ENCODE assay signal across 27 cellular contexts in the genomic region with DNA sequence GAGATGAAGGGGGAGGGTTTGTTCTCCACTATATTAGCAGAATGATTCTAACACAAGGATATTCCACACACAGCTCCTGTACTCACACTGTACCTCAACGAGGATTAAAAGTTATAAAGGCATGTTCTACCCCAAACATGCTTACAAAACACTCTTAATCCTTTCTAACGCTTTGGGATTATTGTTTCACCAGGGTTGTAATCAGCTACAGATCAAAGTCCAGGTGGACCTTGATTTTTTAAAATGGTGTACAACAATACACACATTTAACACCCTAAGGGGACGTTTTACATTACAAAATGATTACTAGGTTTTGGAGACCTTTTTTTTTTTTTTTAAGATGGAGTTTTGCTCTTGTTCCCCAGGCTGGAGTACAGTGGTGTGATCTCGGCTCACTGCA. TPM values are rescaled to one million over a fixed set of nuclear protein-coding genes. Genes with fewer than 3 reads are reported as not detected.
DNase-seq lines count a peak whose midpoint lies in the region; ATAC-seq, FAIRE-seq and TF ChIP-seq lines count a peak whose summit lies in the region.
"Had no signal": no experiment of that assay in that cellular context is flagged by ENCODE, and none has a peak within 500 bp of the region (broad histone marks: within the 10 kb centered on the region; RNA-seq: fewer than 3 reads in every experiment).

No MANE protein-coding gene starts in this region.

- H3K4me1 Mint-ChIP-seq in stimulated activated naive CD8-positive, alpha-beta T cell treated with anti-CD3 and anti-CD28 coated beads, Interleukin-15, Interleukin-2, amounts not matched to agents 100 ng/mL and 50 ng/mL, for 24 hours (ENCODE audit: low read depth) = peaks cover 67% of the 10 kb centered on the region
- H3K4me1 Mint-ChIP-seq in stimulated activated naive CD8-positive, alpha-beta T cell treated with anti-CD3 and anti-CD28 coated beads, Interleukin-15, amount 100 ng/mL, for 72 hours = peaks cover 64% of the 10 kb centered on the region

- H3K27me3 ChIP-seq in GM12878 (replicated peaks in 1 of 2; ENCODE audit: control insufficient read depth in 2 of 2, insufficient read depth in 2 of 2, low read length in 1 of 2) (no peaks in the 10 kb centered on the region), BE2C (no peaks in the 10 kb centered on the region)

- no peaks in the 10 kb centered on the region for H3K79me2 ChIP-seq in OCI-LY7 (ENCODE audit: insufficient read depth, low read depth, low read length)
- no peaks in the 10 kb centered on the region for H3K79me2 ChIP-seq in GM12878 (ENCODE audit: control insufficient read depth, insufficient read depth, low read length)

- peaks cover 18% of the 10 kb centered on the region for H3K36me3 Mint-ChIP-seq in stimulated activated naive CD8-positive, alpha-beta T cell treated with anti-CD3 and anti-CD28 coated beads, Interleukin-15, Interleukin-2, amounts not matched to agents 100 ng/mL and 50 ng/mL, for 24 hours (ENCODE audit: low read depth)

- no peak overlapping the region for H2AFZ ChIP-seq in OCI-LY7 (ENCODE audit: low read length)
- no peak overlapping the region for H2AFZ ChIP-seq in GM12878 (ENCODE audit: control insufficient read depth, low read depth, low read length)

- peaks cover 45% of the 10 kb centered on the region for H3K4me1 ChIP-seq in OCI-LY7 (ENCODE audit: insufficient read depth, low read length, poor library complexity, severe bottlenecking)
- peaks cover 22% of the 10 kb centered on the region for H3K4me1 ChIP-seq in GM12878 (ENCODE audit: control insufficient read depth, insufficient read depth, low read length)
- H3K4me1 ChIP-seq in BE2C = no peaks in the 10 kb centered on the region

- WGBS in GM12878 (ENCODE audit: insufficient coverage, insufficient replicate concordance, low lambda C conversion rate, missing lambda C conversion rate) = 32% methylated on average over 4 of the region's 4 CpGs

- H3K4me3 ChIP-seq in OCI-LY7 (ENCODE audit: low read depth, low read length, poor library complexity, severe bottlenecking) = no peak overlapping the region
- H3K4me3 ChIP-seq in GM12878 = no peak overlapping the region
- no peak overlapping the region for H3K4me3 ChIP-seq in BE2C (ENCODE audit: low read depth, low read length)

- intact Hi-C loops in OCI-LY7 (cut with micrococcal nuclease; ENCODE audit: unreplicated experiment) (loop anchor here (1.0 to 10.0 kb wide), 2 partner anchors 169 to 323 kb away; no protein-coding TSS in a partner anchor), GM12878 (cut with micrococcal nuclease; ENCODE audit: unreplicated experiment) (no loop called here)

- no peak for TF ChIP-seq CTCF in OCI-LY7 (conservative IDR thresholded peaks at IDR 0.05; ENCODE audit: low read length)
- TF ChIP-seq CTCF in GM12878 (IDR thresholded peaks at IDR 0.05 in 2 of 3, conservative IDR thresholded peaks at IDR 0.05 in 1 of 3; ENCODE audit: control insufficient read depth in 2 of 3, extremely low read depth in 1 of 3, insufficient read depth in 1 of 3, low read depth in 3 of 3, low read length in 3 of 3) = no peak
- TF ChIP-seq CTCF in BE2C (IDR thresholded peaks at IDR 0.05; ENCODE audit: low read depth, low read length) = no peak

- no peaks in the 10 kb centered on the region for H3K27me3 Mint-ChIP-seq in stimulated activated naive CD8-positive, alpha-beta T cell treated with anti-CD3 and anti-CD28 coated beads, Interleukin-15, Interleukin-2, amounts not matched to agents 100 ng/mL and 50 ng/mL, for 24 hours
- no peaks in the 10 kb centered on the region for H3K27me3 Mint-ChIP-seq in stimulated activated naive CD8-positive, alpha-beta T cell treated with anti-CD3 and anti-CD28 coated beads, Interleukin-15, amount 100 ng/mL, for 72 hours
- H3K27me3 Mint-ChIP-seq: dendritic cell treated with granulocyte-macrophage colony-stimulating factor and Interleukin-4, amounts not matched to agents 40 ng/mL and 50 ng/mL, for 4 days had no signal

- in situ Hi-C loops in GM12878 (cut with MboI) = no loop called here

- POLR2A ChIA-PET in OCI-LY7 (lab: Charles Lee) (interaction anchor here (0.7 to 1.6 kb wide), 3 partner anchors 8 to 82 kb away, joined by 3 to 9 read pairs (median 5); no protein-coding TSS in a partner anchor), GM12878 (lab: Charles Lee) (interaction anchor here (0.7 to 1.5 kb wide), 2 partner anchors 9 to 79 kb away, joined by 3 to 4 read pairs; no protein-coding TSS in a partner anchor)

- FAIRE-seq in GM12878 (lab: Jason Lieb, UNC) = no peak
- FAIRE-seq: endometrium, RCC 7860 had no signal

- SMC1A ChIA-PET in GM12878 (lab: Charles Lee; ENCODE audit: uncharacterized antibody, unreplicated experiment) = interaction anchor here (0.6 to 1.1 kb wide), 3 partner anchors 9 to 178 kb away, joined by 3 read pairs; no protein-coding TSS in a partner anchor

- H3K4me3 Mint-ChIP-seq in stimulated activated naive CD8-positive, alpha-beta T cell treated with anti-CD3 and anti-CD28 coated beads, Interleukin-15, Interleukin-2, amounts not matched to agents 100 ng/mL and 50 ng/mL, for 24 hours = no peak overlapping the region
- H3K4me3 Mint-ChIP-seq in stimulated activated naive CD8-positive, alpha-beta T cell treated with anti-CD3 and anti-CD28 coated beads, Interleukin-15, amount 100 ng/mL, for 72 hours = peak overlapping the region in 1 of 2 donors; percentile 29
- H3K4me3 Mint-ChIP-seq: dendritic cell treated with granulocyte-macrophage colony-stimulating factor and Interleukin-4, amounts not matched to agents 40 ng/mL and 50 ng/mL, for 4 days; T-helper 1 cell treated with Interleukin-12 subunit alpha and Interleukin-12 subunit beta and Interleukin-4 antibody, amounts not matched to agents 30 μg/mL and 1 μg/mL, for 36 hours had no signal

- BruUV-seq in OCI-LY7 (replicated peaks; lab: Mats Ljungman, UMichigan) = no TSS peak
- BruUV-seq in GM12878 (replicated peaks; lab: Mats Ljungman, UMichigan) = TSS peak; percentile 2

- no peak for TF ChIP-seq POLR2A in GM12878 (IDR thresholded peaks at IDR 0.05; ENCODE audit: low read depth, low read length)

- CTCF ChIA-PET in OCI-LY7 (lab: Charles Lee; ENCODE audit: unreplicated experiment) = no interaction called here
- CTCF ChIA-PET in GM12878 (lab: Yijun Ruan, JAX) = no interaction called here

- H3K4me2 ChIP-seq in OCI-LY7 (ENCODE audit: low read length) (no peak overlapping the region; the same call in 1 of the 2 replicates), GM12878 (ENCODE audit: control insufficient read depth, insufficient read depth) (no peak overlapping the region)

- DNase-seq in stimulated activated naive CD8-positive, alpha-beta T cell treated with anti-CD3 and anti-CD28 coated beads, Interleukin-15, Interleukin-2, amounts not matched to agents 100 U/mL and 50 U/mL, for 24 hours = no peak
- DNase-seq in OCI-LY7 (ENCODE audit: low spot score) (no peak), GM12878 (ENCODE audit: low read depth, low spot score) (no peak), SKM-1 (lab: John Stamatoyannopoulos, UW; ENCODE audit: unreplicated experiment) (no peak), BE2C (no peak)
- DNase-seq in stimulated activated naive CD8-positive, alpha-beta T cell treated with anti-CD3 and anti-CD28 coated beads, Interleukin-15, amount 100 ng/mL, for 72 hours = no peak
- no peak for DNase-seq in activated effector memory CD4-positive, alpha-beta T cell treated with anti-CD3 and anti-CD28 coated beads, Interleukin-2, amount 50 U/mL, for 16 hours
- DNase-seq: activated CD4-positive, alpha-beta T cell treated with anti-CD3 and anti-CD28 coated beads, Interleukin-2, amount 50 U/mL, for 48 hours; amniotic stem cell; GDM1; islet precursor cell; mammary epithelial cell; NCI-H1105; NCI-H2081 treated with DMSO at 0.1 percent for 48 hours; NCI-H446 treated with DMSO at 0.1 percent for 48 hours; NK-92 treated with Interleukin-12 subunit alpha and Interleukin-12 subunit beta, amount 100 ng/mL, for 24 hours; retina; stimulated activated CD4-positive, alpha-beta T cell treated with anti-CD3 and anti-CD28 coated beads, Interleukin-4, amount 100 ng/mL, for 4 hours; trophoblast cell had no signal

- H3K9ac ChIP-seq in GM12878 (ENCODE audit: control insufficient read depth, insufficient read depth, low read length) = no peak overlapping the region

- ATAC-seq in stimulated activated naive CD8-positive, alpha-beta T cell treated with anti-CD3 and anti-CD28 coated beads, Interleukin-15, Interleukin-2, amounts not matched to agents 100 U/mL and 50 U/mL, for 24 hours = no peak
- ATAC-seq in GM12878 = no peak
- ATAC-seq in stimulated activated naive CD8-positive, alpha-beta T cell treated with anti-CD3 and anti-CD28 coated beads, Interleukin-15, amount 100 ng/mL, for 72 hours = no peak

- H3K9me3 ChIP-seq in OCI-LY7 (ENCODE audit: low read length) (no peaks in the 10 kb centered on the region), GM12878 (replicated peaks; ENCODE audit: control insufficient read depth, insufficient read depth, low read length) (no peaks in the 10 kb centered on the region), BE2C (no peaks in the 10 kb centered on the region)

- peak overlapping the region; percentile 95 for H3K27ac Mint-ChIP-seq in stimulated activated naive CD8-positive, alpha-beta T cell treated with anti-CD3 and anti-CD28 coated beads, Interleukin-15, Interleukin-2, amounts not matched to agents 100 ng/mL and 50 ng/mL, for 24 hours
- H3K27ac Mint-ChIP-seq in stimulated activated naive CD8-positive, alpha-beta T cell treated with anti-CD3 and anti-CD28 coated beads, Interleukin-15, amount 100 ng/mL, for 72 hours = peak overlapping the region; percentile 69 to 100
- H3K27ac Mint-ChIP-seq: dendritic cell treated with granulocyte-macrophage colony-stimulating factor and Interleukin-4, amounts not matched to agents 40 ng/mL and 50 ng/mL, for 4 days had no signal

- H3K9me3 Mint-ChIP-seq in stimulated activated naive CD8-positive, alpha-beta T cell treated with anti-CD3 and anti-CD28 coated beads, Interleukin-15, Interleukin-2, amounts not matched to agents 100 ng/mL and 50 ng/mL, for 24 hours = no peaks in the 10 kb centered on the region
- H3K9me3 Mint-ChIP-seq in stimulated activated naive CD8-positive, alpha-beta T cell treated with anti-CD3 and anti-CD28 coated beads, Interleukin-15, amount 100 ng/mL, for 72 hours = no peaks in the 10 kb centered on the region
- H3K9me3 Mint-ChIP-seq: CD8-positive, alpha-beta memory T cell; dendritic cell treated with granulocyte-macrophage colony-stimulating factor and Interleukin-4, amounts not matched to agents 40 ng/mL and 50 ng/mL, for 4 days; T-helper 1 cell treated with Interleukin-12 subunit alpha and Interleukin-12 subunit beta and Interleukin-4 antibody, amounts not matched to agents 30 μg/mL and 1 μg/mL, for 36 hours had no signal

- TF ChIP-seq RAD21 in GM12878 (IDR thresholded peaks at IDR 0.05; ENCODE audit: insufficient read depth, low read depth, low read length) = no peak

- H3K36me3 ChIP-seq in OCI-LY7 (ENCODE audit: insufficient read depth, low read length) (peaks cover 12% of the 10 kb centered on the region), GM12878 (ENCODE audit: control insufficient read depth in 2 of 2, insufficient read depth in 2 of 2, low read length in 1 of 2) (peaks cover 2 to 8% of the 10 kb centered on the region in 2 experiments; a peak in 2 of 4 replicates), BE2C (no peaks in the 10 kb centered on the region)

- TF ChIP-seq EP300 in GM12878 (IDR thresholded peaks at IDR 0.05; ENCODE audit: borderline replicate concordance in 1 of 2, control insufficient read depth in 1 of 2, low read depth in 2 of 2, low read length in 2 of 2) = no peak

- H3K27ac ChIP-seq in OCI-LY7 (ENCODE audit: low read depth, low read length, poor library complexity, severe bottlenecking) (peak overlapping the region; percentile 91), GM12878 (ENCODE audit: control insufficient read depth, insufficient read depth) (no peak overlapping the region)

- H3K9me2 ChIP-seq in OCI-LY7 (ENCODE audit: insufficient read depth, low read length) = no peaks in the 10 kb centered on the region

- RAD21 ChIA-PET in GM12878 (lab: Charles Lee; ENCODE audit: unreplicated experiment) = interaction anchor here (0.5 kb wide), 1 partner anchor 192 kb away, joined by 3 read pairs; no protein-coding TSS in a partner anchor

- H4K20me1 ChIP-seq in OCI-LY7 (ENCODE audit: insufficient read depth, low read length) = no peaks in the 10 kb centered on the region
- H4K20me1 ChIP-seq in GM12878 (ENCODE audit: control insufficient read depth, insufficient read depth) = no peaks in the 10 kb centered on the region; the same call in 1 of the 2 replicates

RNA-seq across cellular contexts. Expression of a gene that starts 50.3 kb away (rescaled TPM):
- not detected in 2 replicates for total RNA-seq in OCI-LY7 (2014; rRNA removed; shearing (Covaris generic))
- total RNA-seq in OCI-LY7 (2022) (not detected in 2 replicates), GM12878 (2014; rRNA removed) (not detected in 2 replicates), GM12878 (2014; rRNA removed; fragmentation: Illumina TruSeq; extraction: Trizol) (not detected in 2 replicates), GM12878 (2021) (not detected in 2 replicates)
- total RNA-seq in GM12878 (2013; cell fraction: nucleolus; rRNA removed) = 0.08 and 0.12 TPM in 2 replicates
- not detected for polyA plus RNA-seq in GM12878 (2011; ENCODE audit: low read depth)
- polyA plus RNA-seq in GM12878 (2011; rRNA removed) (0.12 and 0.16 TPM in 2 replicates), GM12878 (2014; fragmentation: Illumina TruSeq; extraction: Trizol) (not detected in 2 replicates), GM12878 (2014; fragmentation: Nextera tagmentation; extraction: Ambion mirVana) (not detected), GM12878 (2014; rRNA removed) (0.03 and 0.04 TPM in 2 replicates), GM12878 (2016; fragmentation: Nextera tagmentation; extraction: Ambion mirVana) (not detected)
- 0.09 and 0.10 TPM in 2 replicates for polyA plus RNA-seq in GM12878 (2011; cell fraction: cytosol; rRNA removed)
- 0.16 and 0.19 TPM in 2 replicates for polyA plus RNA-seq in GM12878 (2011; cell fraction: nucleus; rRNA removed)
- 0.04 TPM in 1 of 2 replicates, not detected in the other for polyA plus RNA-seq in GM12878 (2012)
- polyA minus RNA-seq in GM12878 (2011; rRNA and poly(A)+ RNA removed) = 0.10 TPM in 1 of 2 replicates, not detected in the other
- not detected in 2 replicates for polyA minus RNA-seq in GM12878 (2011; cell fraction: cytosol; rRNA and poly(A)+ RNA removed)
- under 0.01 TPM in 1 of 2 replicates, not detected in the other for polyA minus RNA-seq in GM12878 (2011; cell fraction: nucleus; rRNA and poly(A)+ RNA removed)
- not detected for polyA plus RNA-seq in BE2C (2012; ENCODE audit: insufficient read depth, insufficient read length, low read depth)
- total RNA-seq: LHCN-M2, myocyte had no signal
- polyA plus RNA-seq: CD8-positive, alpha-beta memory T cell had no signal
